In the genomic region with DNA sequence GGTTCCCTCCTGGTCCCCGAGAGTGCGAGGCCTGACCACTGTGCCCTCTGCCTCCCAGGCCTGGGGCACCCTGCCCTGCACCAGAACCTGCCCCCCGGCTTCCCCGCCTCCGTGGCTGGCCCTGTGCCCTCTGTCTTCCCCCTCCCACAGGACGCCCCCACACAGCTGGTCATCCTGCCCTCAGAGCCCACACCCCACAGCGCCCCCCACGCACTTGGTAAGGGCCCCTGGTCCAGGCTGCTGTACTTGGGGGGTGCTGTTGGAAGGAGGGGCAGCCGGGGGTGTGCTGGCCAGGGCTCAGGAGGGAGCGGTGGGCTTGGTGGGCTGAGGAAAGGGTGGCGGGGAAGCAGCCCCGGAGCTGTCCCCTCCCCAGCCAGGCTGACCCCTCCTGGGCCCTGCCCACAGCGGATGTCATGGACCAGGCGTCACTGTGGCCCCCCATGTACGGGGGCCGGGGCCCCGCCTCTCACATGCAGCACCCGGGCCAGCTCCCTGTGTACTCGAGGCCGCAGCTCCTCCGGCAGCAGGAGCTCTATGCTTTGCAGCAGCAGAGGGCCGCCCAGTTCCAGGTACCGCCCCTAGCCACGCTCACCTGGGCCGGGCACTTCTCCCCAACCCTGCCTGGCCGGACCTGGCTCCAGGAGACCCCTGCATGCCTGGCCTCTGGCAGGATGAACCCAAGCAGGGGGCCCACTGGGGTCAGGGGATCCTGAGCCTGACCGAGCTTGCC, we compare ENCODE assay signal across 28 cellular contexts. TPM values are rescaled to one million over a fixed set of nuclear protein-coding genes. Genes with fewer than 3 reads are reported as not detected.
"Had no signal": no experiment of that assay in that cellular context is flagged by ENCODE, and none has a peak within 500 bp of the region (broad histone marks: within the 10 kb centered on the region; RNA-seq: fewer than 3 reads in every experiment).

No MANE protein-coding gene starts in this region.

- FAIRE-seq: bronchial epithelial cell, RCC 7860, TTC549 had no signal

- H3K27me3 ChIP-seq: ascending aorta, body of pancreas, MG63 had no signal

- DNase-seq: activated CD4-positive, alpha-beta memory T cell treated with anti-CD3 and anti-CD28 coated beads, Interleukin-2, amount 10 ng/mL, durations not matched to agents 7 days and 5 days; activated CD4-positive, alpha-beta T cell treated with anti-CD3 and anti-CD28 coated beads, Interleukin-2, amount 50 U/mL, for 1 hour; activated CD4-positive, CD25-positive, alpha-beta regulatory T cell; activated CD8-positive, alpha-beta memory T cell treated with anti-CD3 and anti-CD28 coated beads, Interleukin-2, amount 50 U/mL, for 4 hours; activated naive CD4-positive, alpha-beta T cell; activated naive CD8-positive, alpha-beta T cell treated with anti-CD3 and anti-CD28 coated beads, Interleukin-2, amount 50 U/mL, for 24 hours; amniotic stem cell; body of pancreas; central memory CD4-positive, alpha-beta T cell; MG63; MV-4-11; NCI-H1092 treated with DMSO at 0.1 percent for 48 hours; NCI-H1417 treated with DMSO at 0.1 percent for 48 hours; NCI-H1694; NCI-H2029; NCI-H2107; NCI-H446; NCI-H524; PC-3; SHP77 treated with DMSO at 0.1 percent for 48 hours; T-helper 17 cell; T-helper 9 cell had no signal

- H3K27ac ChIP-seq: ascending aorta, body of pancreas, KMS-11 had no signal

- H3K9me3 ChIP-seq: ascending aorta, body of pancreas, MG63 had no signal

- ATAC-seq: activated naive CD8-positive, alpha-beta T cell treated with anti-CD3 and anti-CD28 coated beads, Interleukin-2, amount 50 U/mL, for 24 hours; body of pancreas; T-helper 17 cell had no signal

- H3K4me3 ChIP-seq: ascending aorta, body of pancreas, MG63 had no signal

- H3K4me1 ChIP-seq: ascending aorta had no signal

RNA-seq across cellular contexts. Expression of a gene that starts 49.5 kb away (rescaled TPM):
- total RNA-seq: activated CD8-positive, alpha-beta memory T cell treated with anti-CD3 and anti-CD28 coated beads for 36 hours had no signal
